7 cellular contexts compared by ENCODE assay signal in the genomic region with DNA sequence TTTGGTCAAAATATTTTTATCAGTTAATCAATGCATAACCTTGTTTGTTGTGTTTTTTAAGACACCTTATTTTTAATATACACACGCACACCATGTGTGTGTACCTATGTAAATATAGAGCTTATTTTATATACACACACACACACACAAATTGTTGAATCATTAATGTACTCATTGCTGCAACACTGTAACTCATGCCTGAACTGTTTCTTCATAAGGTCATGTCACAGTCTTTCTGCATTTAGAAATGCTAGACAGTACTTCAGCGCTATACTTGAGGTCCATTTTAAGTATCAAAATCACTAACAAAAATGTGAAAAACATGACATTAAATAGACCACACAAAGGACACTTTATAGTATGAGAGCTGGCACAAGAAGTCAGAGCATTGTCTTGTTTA.
"Had no signal": no experiment of that assay in that cellular context is flagged by ENCODE, and none has a peak within 500 bp of the region (broad histone marks: within the 10 kb centered on the region; RNA-seq: fewer than 3 reads in every experiment).

No MANE protein-coding gene starts in this region.

- DNase-seq: GM23248, GOT3, H7, HCEC 1CT, IMR-90 had no signal

- H2AFZ ChIP-seq: GM23248 had no signal

- H3K9ac ChIP-seq: GM23248 had no signal

- ATAC-seq: K562 had no signal

- H3K27ac ChIP-seq: GM23248, HL-60 had no signal

- H3K4me3 ChIP-seq: GM23248, K562 had no signal

- FAIRE-seq: K562 had no signal
